1 cellular context compared by ENCODE assay signal in genomic region chr3:40524571-40525285, GRCh38.
TF ChIP-seq lines count a peak whose summit lies in the region.

Gene ZNF621 (plus strand): TSS chr3:40524960. CDS start chr3:40525841, 881 bp downstream.

TF ChIP-seq in K562, 482 proteins besides CTCF, POLR2A, EP300 and RAD21 (continued from another document and continues in another):
- TF ChIP-seq ZNF140 (CRISPR knock-in tag; IDR thresholded peaks at IDR 0.05): no peak
- 0 out of 2 replicates have a peak, but pooled peaks have one; percentile 62 for TF ChIP-seq FOXP4 (CRISPR knock-in tag; IDR thresholded peaks at IDR 0.05; ENCODE audit: borderline replicate concordance)
- no peak for TF ChIP-seq PHF21A (IDR thresholded peaks at IDR 0.05; ENCODE audit: borderline replicate concordance, low read depth)
- no peak for TF ChIP-seq CAMTA2 (CRISPR knock-in tag; conservative IDR thresholded peaks at IDR 0.05)
- TF ChIP-seq ZNF24 (IDR thresholded peaks at IDR 0.05): 0 out of 2 replicates have a peak, but pooled peaks have one; percentile 51
- no peak for TF ChIP-seq NR0B1 (IDR thresholded peaks at IDR 0.05; ENCODE audit: partially characterized antibody)
- no peak for TF ChIP-seq CBFA2T2 (conservative IDR thresholded peaks at IDR 0.05)
- no peak for TF ChIP-seq PYGO2 (tag; IDR thresholded peaks at IDR 0.05)
- no peak for TF ChIP-seq CC2D1A (IDR thresholded peaks at IDR 0.05)
- no peak for TF ChIP-seq ASH1L (IDR thresholded peaks at IDR 0.05; ENCODE audit: borderline replicate concordance, low read depth, partially characterized antibody)
- TF ChIP-seq KDM2B (CRISPR knock-in tag; IDR thresholded peaks at IDR 0.05): no peak
- no peak for TF ChIP-seq ZNF324 (CRISPR knock-in tag; IDR thresholded peaks at IDR 0.05)
- no peak for TF ChIP-seq RCOR1 (IDR thresholded peaks at IDR 0.05; ENCODE audit: borderline replicate concordance in 1 of 2, low read depth in 2 of 2, low read length in 2 of 2)
- TF ChIP-seq NFXL1 (CRISPR knock-in tag; IDR thresholded peaks at IDR 0.05): no peak
- TF ChIP-seq PHF20 (IDR thresholded peaks at IDR 0.05; ENCODE audit: partially characterized antibody): peak; percentile 96
- no peak for TF ChIP-seq MEF2A (IDR thresholded peaks at IDR 0.05; ENCODE audit: control insufficient read depth, low read depth, low read length)
- peak; percentile 93 for TF ChIP-seq NR4A1 (CRISPR knock-in tag; IDR thresholded peaks at IDR 0.05)
- TF ChIP-seq NR4A1 (tag; IDR thresholded peaks at IDR 0.05): peak; percentile 64; the same call in 1 of the 2 replicates
- TF ChIP-seq MIER1 (IDR thresholded peaks at IDR 0.05; ENCODE audit: low read depth): no peak
- peak; percentile 36 to 58 for TF ChIP-seq E2F6 (IDR thresholded peaks at IDR 0.05; ENCODE audit: borderline replicate concordance in 1 of 2, extremely low read depth in 1 of 2, insufficient read depth in 1 of 2, insufficient read length in 1 of 2, low read depth in 1 of 2, low read length in 1 of 2, poor library complexity in 1 of 2, severe bottlenecking in 1 of 2)
- TF ChIP-seq USF1 (CRISPR knock-in tag; IDR thresholded peaks at IDR 0.05): no peak
- no peak for TF ChIP-seq HNRNPK (IDR thresholded peaks at IDR 0.05; ENCODE audit: low read depth, low read length, poor library complexity, severe bottlenecking)
- peak; percentile 95 for TF ChIP-seq POLR2B (IDR thresholded peaks at IDR 0.05; ENCODE audit: low read depth, partially characterized antibody)
- peak; percentile 90 for TF ChIP-seq CXXC5 (CRISPR knock-in tag; IDR thresholded peaks at IDR 0.05)
- peak; percentile 82 for TF ChIP-seq U2AF1 (optimal IDR thresholded peaks at IDR 0.05; ENCODE audit: low read depth, low read length)
- TF ChIP-seq MYC (IDR thresholded peaks at IDR 0.05; ENCODE audit: low read depth, low read length): peak; percentile 92
- peak; percentile 78; the same call in 1 of the 2 replicates for TF ChIP-seq MYC (CRISPR knock-in tag; IDR thresholded peaks at IDR 0.05; ENCODE audit: borderline replicate concordance, low read depth)
- TF ChIP-seq SMARCC2 (IDR thresholded peaks at IDR 0.05; ENCODE audit: low read depth): no peak
- TF ChIP-seq CHAMP1 (IDR thresholded peaks at IDR 0.05): no peak
- no peak for TF ChIP-seq SAFB2 (IDR thresholded peaks at IDR 0.05; ENCODE audit: borderline replicate concordance, low read depth, low read length, severe bottlenecking)
- TF ChIP-seq E2F8 (IDR thresholded peaks at IDR 0.05; ENCODE audit: low read depth, partially characterized antibody): no peak
- TF ChIP-seq HES1 (IDR thresholded peaks at IDR 0.05; ENCODE audit: low read depth): no peak
- no peak for TF ChIP-seq ZNF408 (CRISPR knock-in tag; IDR thresholded peaks at IDR 0.05; ENCODE audit: low read depth)
- TF ChIP-seq NRF1 (conservative IDR thresholded peaks at IDR 0.05 in 1 of 2, IDR thresholded peaks at IDR 0.05 in 1 of 2): peak; percentile 22 to 37; a peak in 1 of 4 replicates
- no peak for TF ChIP-seq ZBTB5 (IDR thresholded peaks at IDR 0.05)
- TF ChIP-seq ZNF197 (CRISPR knock-in tag; IDR thresholded peaks at IDR 0.05; ENCODE audit: low read depth): no peak
- TF ChIP-seq POU5F1 (IDR thresholded peaks at IDR 0.05; ENCODE audit: borderline replicate concordance, low read depth, low read length, partially characterized antibody): no peak
- TF ChIP-seq ZNF174 (CRISPR knock-in tag; IDR thresholded peaks at IDR 0.05): no peak
- TF ChIP-seq ZNF586 (CRISPR knock-in tag; conservative IDR thresholded peaks at IDR 0.05): no peak
- no peak for TF ChIP-seq ZNF354B (CRISPR knock-in tag; IDR thresholded peaks at IDR 0.05)
- peak; percentile 82 for TF ChIP-seq VEZF1 (CRISPR knock-in tag; IDR thresholded peaks at IDR 0.05)
- peak; percentile 77; the same call in 1 of the 2 replicates for TF ChIP-seq LCOR (CRISPR knock-in tag; IDR thresholded peaks at IDR 0.05)
- no peak for TF ChIP-seq NCOR1 (IDR thresholded peaks at IDR 0.05)
- peak in 1 of 2 experiments; percentile 78; a peak in 2 of 4 replicates for TF ChIP-seq ZMIZ1 (IDR thresholded peaks at IDR 0.05; ENCODE audit: low read depth in 2 of 2, low read length in 2 of 2)
